Comparison of ENCODE assay signal across 8 cellular contexts in the genomic region with DNA sequence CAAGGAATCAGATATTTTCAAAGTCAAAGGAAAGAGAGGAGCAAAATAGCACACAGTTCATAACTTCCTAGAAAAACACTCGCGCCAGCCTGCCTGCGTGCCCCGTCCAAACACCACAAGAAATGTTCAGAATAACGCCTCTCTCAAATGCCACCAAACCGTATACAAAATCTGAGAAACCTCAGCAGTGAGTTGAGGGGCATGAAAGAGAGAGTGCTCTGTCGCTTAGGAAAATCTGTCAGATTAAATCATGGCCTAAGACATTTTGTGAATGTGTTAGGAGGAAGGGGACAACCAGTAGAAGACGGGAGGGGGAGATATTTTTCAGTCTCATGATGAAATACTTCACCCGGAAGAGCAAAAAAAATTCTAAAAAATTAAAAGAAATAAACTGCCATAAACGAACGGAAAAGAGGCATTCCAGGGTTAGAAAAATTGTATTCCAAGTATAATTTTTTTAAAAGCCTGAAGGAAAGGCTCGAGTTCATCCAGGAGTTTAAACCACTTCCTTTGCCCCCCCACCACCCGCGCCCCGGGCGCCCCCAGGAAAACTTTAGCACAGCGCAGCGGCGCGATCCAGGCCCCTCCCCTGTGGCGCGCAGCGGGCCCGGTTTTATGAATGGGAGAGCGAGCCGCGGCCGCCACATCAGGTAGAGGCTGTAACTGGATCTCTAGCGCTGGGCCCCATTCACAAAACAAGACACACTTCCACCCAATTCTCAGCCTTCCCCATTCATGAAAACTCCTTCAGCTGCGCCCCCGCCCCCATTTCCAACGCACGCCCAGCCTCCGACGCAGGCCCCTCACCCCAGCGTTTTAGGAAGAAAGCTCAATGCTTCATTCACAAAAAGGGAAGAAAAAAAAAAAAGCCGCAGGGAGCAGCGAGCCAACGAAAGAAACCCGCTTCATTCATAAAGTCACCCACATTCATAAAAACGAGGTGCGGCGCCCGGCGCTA. TPM values are rescaled to one million over a fixed set of nuclear protein-coding genes. Genes with fewer than 3 reads are reported as not detected.
A peak's percentile ranks its signal among the peaks of the same experiment; 100 is the strongest.
DNase-seq lines count a peak whose midpoint lies in the region; ATAC-seq and TF ChIP-seq lines count a peak whose summit lies in the region.

No MANE protein-coding gene starts in this region.

- no peaks in the 10 kb centered on the region for H3K36me3 Mint-ChIP-seq in IgD-negative memory B cell
- H3K36me3 Mint-ChIP-seq in activated T-cell treated with anti-CD3 and anti-CD28 coated beads, Interleukin-2, amount 50 U/mL, for 72 hours (ENCODE audit: insufficient read depth in 2 of 2): no peaks in the 10 kb centered on the region

- no peaks in the 10 kb centered on the region for H3K9me3 Mint-ChIP-seq in IgD-negative memory B cell
- no peaks in the 10 kb centered on the region for H3K9me3 Mint-ChIP-seq in activated T-cell treated with anti-CD3 and anti-CD28 coated beads, Interleukin-2, amount 50 U/mL, for 72 hours

- peak overlapping the region; percentile 13 to 85 (median 59) for H3K27ac Mint-ChIP-seq in IgD-negative memory B cell
- peak overlapping the region; percentile 82 for H3K27ac Mint-ChIP-seq in activated T-cell treated with anti-CD3 and anti-CD28 coated beads, Interleukin-2, amount 50 U/mL, for 72 hours

- peaks cover 20 to 24% (median 23%) of the 10 kb centered on the region in 3 donors for H3K4me1 Mint-ChIP-seq in IgD-negative memory B cell
- peaks cover 62% of the 10 kb centered on the region for H3K4me1 Mint-ChIP-seq in activated T-cell treated with anti-CD3 and anti-CD28 coated beads, Interleukin-2, amount 50 U/mL, for 72 hours (ENCODE audit: low read depth)

- H3K36me3 ChIP-seq in NT2/D1 (ENCODE audit: insufficient read depth, insufficient read length, low read length) (peaks cover 12% of the 10 kb centered on the region), mucosa of stomach (ENCODE audit: control insufficient read depth, insufficient read depth, low read length) (no peaks in the 10 kb centered on the region), suprapubic skin (no peaks in the 10 kb centered on the region)

- DNase-seq in ELF-1 (ENCODE audit: low read depth, low spot score) (peak; percentile 89), NT2/D1 (ENCODE audit: low read depth, low spot score) (no peak), fibroblast of gingiva (ENCODE audit: low read depth) (peak; percentile 60), suprapubic skin (ENCODE audit: low spot score in 2 of 2) (peak; percentile 76 to 84)
- DNase-seq in activated T-cell treated with anti-CD3 and anti-CD28 coated beads, Interleukin-2, amount 50 U/mL, for 72 hours: peak; percentile 60 to 70

- peak overlapping the region; percentile 83 for H3K4me3 ChIP-seq in NT2/D1 (ENCODE audit: insufficient read length, low read depth)
- H3K4me3 ChIP-seq in mucosa of stomach (ENCODE audit: low read length): peak overlapping the region; percentile 21
- peak overlapping the region; percentile 73 for H3K4me3 ChIP-seq in suprapubic skin

- TF ChIP-seq CTCF in suprapubic skin (IDR thresholded peaks at IDR 0.05): no peak

- H3K9ac ChIP-seq in NT2/D1 (ENCODE audit: insufficient read length, low read depth): peak overlapping the region; percentile 87
- peak overlapping the region; percentile 66 for H3K9ac ChIP-seq in mucosa of stomach (ENCODE audit: low read length)

- 6% methylated on average over 40 of the region's 45 CpGs for WGBS in suprapubic skin

- H3K4me1 ChIP-seq in NT2/D1 (ENCODE audit: insufficient read depth, insufficient read length) (peaks cover 7% of the 10 kb centered on the region), mucosa of stomach (ENCODE audit: control insufficient read depth, insufficient read depth, low read length) (peaks cover 25% of the 10 kb centered on the region), suprapubic skin (peaks cover 55% of the 10 kb centered on the region)

- peak in 1 of 2 donors; percentile 14 for ATAC-seq in activated T-cell treated with anti-CD3 and anti-CD28 coated beads, Interleukin-2, amount 50 U/mL, for 72 hours (replicated peaks in 1 of 2)
- ATAC-seq in HG03457 (IDR thresholded peaks at IDR 0.05; ENCODE audit: unreplicated experiment): no peak

- H3K27me3 ChIP-seq in NT2/D1 (ENCODE audit: insufficient read depth, insufficient read length) (peaks cover 50% of the 10 kb centered on the region), mucosa of stomach (ENCODE audit: control insufficient read depth, insufficient read depth, low read length) (peaks cover 12% of the 10 kb centered on the region), suprapubic skin (no peaks in the 10 kb centered on the region)

- H3K4me3 Mint-ChIP-seq in IgD-negative memory B cell: peak overlapping the region; percentile 87 to 98 (median 94)
- H3K4me3 Mint-ChIP-seq in activated T-cell treated with anti-CD3 and anti-CD28 coated beads, Interleukin-2, amount 50 U/mL, for 72 hours: peak overlapping the region; percentile 96 to 97

- TF ChIP-seq POLR2A in suprapubic skin (IDR thresholded peaks at IDR 0.05): no peak

- H3K9me3 ChIP-seq in NT2/D1 (ENCODE audit: insufficient read depth, low read length) (no peaks in the 10 kb centered on the region), mucosa of stomach (ENCODE audit: control insufficient read depth, low read length) (no peaks in the 10 kb centered on the region), suprapubic skin (no peaks in the 10 kb centered on the region)

- TF ChIP-seq EP300 in suprapubic skin (IDR thresholded peaks at IDR 0.05): no peak

- H3K27ac ChIP-seq in suprapubic skin: no peak overlapping the region

- H3K27me3 Mint-ChIP-seq in IgD-negative memory B cell: peaks cover 37% of the 10 kb centered on the region
- H3K27me3 Mint-ChIP-seq in activated T-cell treated with anti-CD3 and anti-CD28 coated beads, Interleukin-2, amount 50 U/mL, for 72 hours (ENCODE audit: low read depth): peaks cover 87% of the 10 kb centered on the region

RNA-seq across cellular contexts. Expression of a gene that starts 1.5 kb away (rescaled TPM):
- 0.36 TPM for polyA plus RNA-seq in IgD-negative memory B cell
- 1 to 10 TPM; 2.9 to 3.4 TPM for total RNA-seq in activated T-cell treated with anti-CD3 and anti-CD28 coated beads, Interleukin-2, amount 50 U/mL, for 72 hours
- 10 to 100 TPM; 11.2 to 28.6 (median 16.7) TPM for total RNA-seq in suprapubic skin

Comparison
In these comparisons a context has a peak if more than half of its experiments do, and no peak if none do; other contexts are left out.
1. H3K4me3 ChIP-seq: peak in every context shown above with its lines; median percentile 83 in NT2/D1; 73 in suprapubic skin; 21 in mucosa of stomach.